In the genomic region with DNA sequence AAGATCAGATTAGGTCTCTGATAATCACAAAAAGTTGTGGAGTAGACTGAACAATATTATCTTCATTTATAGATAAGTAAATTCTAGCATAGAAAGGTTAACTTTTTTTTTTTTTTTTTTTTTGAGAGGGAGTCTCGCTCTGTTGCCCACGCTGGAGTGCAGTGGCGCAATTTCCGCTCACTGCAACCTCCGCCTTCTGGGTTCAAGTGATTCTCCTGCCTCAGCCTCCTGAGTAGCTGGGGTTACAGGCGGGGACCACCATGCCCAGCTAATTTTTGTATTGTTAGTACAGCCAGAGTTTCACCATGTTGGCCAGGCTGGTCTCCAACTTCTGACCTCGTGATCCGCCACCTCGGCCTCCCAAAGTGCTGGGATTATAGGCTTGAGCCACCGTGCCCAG, we compare ENCODE assay signal across 7 cellular contexts. TPM values are rescaled to one million over a fixed set of nuclear protein-coding genes. Genes with fewer than 3 reads are reported as not detected.
DNase-seq lines count a peak whose midpoint lies in the region; ATAC-seq and TF ChIP-seq lines count a peak whose summit lies in the region.
"Not testable (repeated sequence)": the region's sequence is repeated elsewhere in the genome, so short reads cannot be mapped to it uniquely, and the experiment has no call there.

No MANE protein-coding gene starts in this region.

- not testable (repeated sequence) for H4K20me1 ChIP-seq in PC-3 (ENCODE audit: low read length)

- not testable (repeated sequence) for TF ChIP-seq EP300 in upper lobe of left lung (IDR thresholded peaks at IDR 0.05)

- H3K9ac ChIP-seq in PC-3 (ENCODE audit: low read length), result not testable (repeated sequence)

- TF ChIP-seq CTCF in HL-60 (IDR thresholded peaks at IDR 0.05; ENCODE audit: insufficient read depth, low read length); PC-3 (conservative IDR thresholded peaks at IDR 0.05; ENCODE audit: low read depth, low read length); neural crest cell (conservative IDR thresholded peaks at IDR 0.05); upper lobe of left lung (IDR thresholded peaks at IDR 0.05): not testable (repeated sequence)

- DNase-seq in CD8-positive, alpha-beta memory T cell; PC-3; effector memory CD8-positive, alpha-beta T cell; neural crest cell (ENCODE audit: low read depth, low spot score); upper lobe of left lung: not testable (repeated sequence)
- peak in 1 of 2 experiments; percentile 23 for DNase-seq in HL-60 (ENCODE audit: low read depth in 1 of 2, low spot score in 1 of 2)

- peak overlapping the region in 2 of 7 donors; percentile 1 to 100 for H3K4me3 Mint-ChIP-seq in CD8-positive, alpha-beta memory T cell
- H3K4me3 Mint-ChIP-seq in activated T-helper 17 cell treated with anti-CD3 and anti-CD28 coated beads, Interleukin-2, amount 50 U/mL, for 72 hours, result peak overlapping the region; percentile 80
- H3K4me3 Mint-ChIP-seq in effector memory CD8-positive, alpha-beta T cell, result not testable (repeated sequence)
- H3K4me3 Mint-ChIP-seq in neural crest cell, result peak overlapping the region; percentile 88

- peaks cover 46 to 55% (median 47%) of the 10 kb centered on the region in 3 donors for H3K4me1 Mint-ChIP-seq in CD8-positive, alpha-beta memory T cell
- peaks cover 28% of the 10 kb centered on the region for H3K4me1 Mint-ChIP-seq in activated T-helper 17 cell treated with anti-CD3 and anti-CD28 coated beads, Interleukin-2, amount 50 U/mL, for 72 hours
- H3K4me1 Mint-ChIP-seq in effector memory CD8-positive, alpha-beta T cell (ENCODE audit: low read depth in 2 of 2), result peaks cover 24 to 28% of the 10 kb centered on the region in 2 donors
- H3K4me1 Mint-ChIP-seq in neural crest cell, result peaks cover 29% of the 10 kb centered on the region

- TF ChIP-seq POLR2A in upper lobe of left lung (IDR thresholded peaks at IDR 0.05), result not testable (repeated sequence)

- H3K27ac Mint-ChIP-seq in CD8-positive, alpha-beta memory T cell, result peak overlapping the region in 5 of 8 donors; percentile 23 to 99 (median 54)
- peak overlapping the region; percentile 96 for H3K27ac Mint-ChIP-seq in activated T-helper 17 cell treated with anti-CD3 and anti-CD28 coated beads, Interleukin-2, amount 50 U/mL, for 72 hours
- peak overlapping the region; percentile 1 to 99 for H3K27ac Mint-ChIP-seq in effector memory CD8-positive, alpha-beta T cell
- not testable (repeated sequence) for H3K27ac Mint-ChIP-seq in neural crest cell (ENCODE audit: unreplicated experiment)

- H3K36me3 Mint-ChIP-seq in CD8-positive, alpha-beta memory T cell, result peaks cover 11 to 34% (median 30%) of the 10 kb centered on the region in 3 donors
- H3K36me3 Mint-ChIP-seq in activated T-helper 17 cell treated with anti-CD3 and anti-CD28 coated beads, Interleukin-2, amount 50 U/mL, for 72 hours (ENCODE audit: low read depth), result peaks cover 52% of the 10 kb centered on the region
- H3K36me3 Mint-ChIP-seq in effector memory CD8-positive, alpha-beta T cell (ENCODE audit: insufficient read depth), result peaks cover 11% of the 10 kb centered on the region
- H3K36me3 Mint-ChIP-seq in neural crest cell (ENCODE audit: low read depth), result peaks cover 50% of the 10 kb centered on the region

- H3F3A ChIP-seq in PC-3 (ENCODE audit: low read length, unreplicated experiment), result not testable (repeated sequence)

- peaks cover 75% of the 10 kb centered on the region for H3K79me2 ChIP-seq in PC-3 (ENCODE audit: low read length)

- POLR2A ChIA-PET in CD8-positive, alpha-beta memory T cell (lab: Charles Lee); PC-3 (lab: Charles Lee; ENCODE audit: unreplicated experiment): not testable (repeated sequence)

- H2AFZ ChIP-seq in PC-3 (ENCODE audit: low read length), result not testable (repeated sequence)

- H3K36me3 ChIP-seq in CD8-positive, alpha-beta memory T cell (ENCODE audit: insufficient read depth, low read length); upper lobe of left lung: not testable (repeated sequence)
- peaks cover 22% of the 10 kb centered on the region; the same call in 1 of the 2 replicates for H3K36me3 ChIP-seq in PC-3 (ENCODE audit: low read depth, low read length)

- ATAC-seq in PC-3; activated T-helper 17 cell treated with anti-CD3 and anti-CD28 coated beads, Interleukin-2, amount 50 U/mL, for 72 hours (replicated peaks); effector memory CD8-positive, alpha-beta T cell (replicated peaks); upper lobe of left lung (ENCODE audit: low FRiP score in 2 of 2): not testable (repeated sequence)

- H3K27me3 ChIP-seq in CD8-positive, alpha-beta memory T cell (ENCODE audit: insufficient read depth, low read length, poor library complexity, severe bottlenecking); HL-60 (ENCODE audit: insufficient read depth, poor library complexity, severe bottlenecking); PC-3 (ENCODE audit: low read length); upper lobe of left lung: not testable (repeated sequence)

- CTCF ChIA-PET in CD8-positive, alpha-beta memory T cell (lab: Charles Lee); PC-3 (lab: Charles Lee): not testable (repeated sequence)

- BruUV-seq in PC-3 (replicated peaks; lab: Mats Ljungman, UMichigan), result not testable (repeated sequence)

- not testable (repeated sequence) for H3K27me3 Mint-ChIP-seq in CD8-positive, alpha-beta memory T cell; activated T-helper 17 cell treated with anti-CD3 and anti-CD28 coated beads, Interleukin-2, amount 50 U/mL, for 72 hours; effector memory CD8-positive, alpha-beta T cell; neural crest cell (ENCODE audit: low read depth)

- H3K4me2 ChIP-seq in PC-3 (ENCODE audit: low read length), result not testable (repeated sequence)

- not testable (repeated sequence) for H3K4me3 ChIP-seq in CD8-positive, alpha-beta memory T cell (ENCODE audit: low read length); upper lobe of left lung
- H3K4me3 ChIP-seq in HL-60 (replicated peaks; ENCODE audit: insufficient read depth, low read length) (peak overlapping the region; percentile 81), PC-3 (ENCODE audit: low read length) (peak overlapping the region; percentile 91; the same call in 1 of the 2 replicates)

- intact Hi-C loops in PC-3 (cut with micrococcal nuclease), result loop anchor here (10.0 kb wide), 1 partner anchor 659 kb away; a partner anchor contains a TSS

- 67 to 97% methylated on average over 10 of the region's 10 CpGs for WGBS in upper lobe of left lung, 2 donors

- peaks cover 29% of the 10 kb centered on the region for H3K4me1 ChIP-seq in CD8-positive, alpha-beta memory T cell (ENCODE audit: insufficient read depth, low read length)
- peaks cover 19% of the 10 kb centered on the region for H3K4me1 ChIP-seq in PC-3 (ENCODE audit: insufficient read depth, low read length)
- H3K4me1 ChIP-seq in upper lobe of left lung, result peaks cover 17 to 29% (median 19%) of the 10 kb centered on the region in 4 donors

- H3K9me3 Mint-ChIP-seq in CD8-positive, alpha-beta memory T cell; activated T-helper 17 cell treated with anti-CD3 and anti-CD28 coated beads, Interleukin-2, amount 50 U/mL, for 72 hours; effector memory CD8-positive, alpha-beta T cell: not testable (repeated sequence)
- H3K9me3 Mint-ChIP-seq in neural crest cell, result peaks cover 22% of the 10 kb centered on the region

- H3K9me2 ChIP-seq in PC-3 (replicated peaks; ENCODE audit: low read length), result not testable (repeated sequence)

- not testable (repeated sequence) for H3K27ac ChIP-seq in CD8-positive, alpha-beta memory T cell (ENCODE audit: low read depth, low read length); PC-3 (ENCODE audit: low read length)
- H3K27ac ChIP-seq in HL-60 (replicated peaks) (peak overlapping the region; percentile 91), upper lobe of left lung (peak overlapping the region; percentile 52 to 93 (median 62))

- not testable (repeated sequence) for H3K9me3 ChIP-seq in CD8-positive, alpha-beta memory T cell (ENCODE audit: low read length); PC-3 (ENCODE audit: low read length); upper lobe of left lung

RNA-seq across cellular contexts. Expression of a gene that starts 2.8 kb away (rescaled TPM):
- total RNA-seq in CD8-positive, alpha-beta memory T cell, result 10 to 100 TPM; 32.8 to 37.9 TPM
- 13.7 TPM for polyA plus RNA-seq in CD8-positive, alpha-beta memory T cell
- total RNA-seq in PC-3 (2014; rRNA removed), result 4.5 and 5.2 TPM in 2 replicates
- total RNA-seq in activated T-helper 17 cell treated with anti-CD3 and anti-CD28 coated beads, Interleukin-2, amount 50 U/mL, for 72 hours, result 10 to 100 TPM; 45.1 to 47.1 TPM
- 36.3 and 39.0 TPM in 2 replicates for total RNA-seq in neural crest cell
- total RNA-seq in upper lobe of left lung, result 10 to 100 TPM in 5 of 6 donors, 1 to 10 TPM in 1; 6.2 to 37.6 (median 20.1) TPM

RNA-seq across cellular contexts. Expression of a gene that starts 3.0 kb away (rescaled TPM):
- total RNA-seq in CD8-positive, alpha-beta memory T cell, result 10 to 100 TPM; 63.9 to 67.1 TPM
- polyA plus RNA-seq in CD8-positive, alpha-beta memory T cell, result 30.4 TPM
- total RNA-seq in PC-3 (2014; rRNA removed) (21.4 and 37.5 TPM in 2 replicates), neural crest cell (92.3 and 94.4 TPM in 2 replicates), upper lobe of left lung (10 to 100 TPM in 2 of 6 donors, 1 to 10 TPM in 4; 4.2 to 14.6 (median 8.6) TPM)
- total RNA-seq in activated T-helper 17 cell treated with anti-CD3 and anti-CD28 coated beads, Interleukin-2, amount 50 U/mL, for 72 hours, result 10 to 100 TPM; 50.8 to 76.4 TPM
